Comparison of ENCODE assay signal across 21 cellular contexts in genomic region chr3:171116365-171116764, GRCh38.
DNase-seq lines count a peak whose midpoint lies in the region; ATAC-seq and TF ChIP-seq lines count a peak whose summit lies in the region.
"Had no signal": no experiment of that assay in that cellular context is flagged by ENCODE, and none has a peak within 500 bp of the region (broad histone marks: within the 10 kb centered on the region; RNA-seq: fewer than 3 reads in every experiment).

No MANE protein-coding gene starts in this region.

- H3K27me3 Mint-ChIP-seq in T-cell (no peaks in the 10 kb centered on the region), immature natural killer cell (ENCODE audit: low read depth in 3 of 3) (no peaks in the 10 kb centered on the region)
- H3K27me3 Mint-ChIP-seq in activated naive CD4-positive, alpha-beta T cell treated with anti-CD3 and anti-CD28 coated beads for 36 hours (ENCODE audit: low read depth) = no peaks in the 10 kb centered on the region
- H3K27me3 Mint-ChIP-seq: CD4-positive, alpha-beta memory T cell; stimulated activated naive CD8-positive, alpha-beta T cell treated with anti-CD3 and anti-CD28 coated beads, Interleukin-15, Interleukin-2, amounts not matched to agents 100 ng/mL and 50 ng/mL, for 24 hours had no signal

- intact Hi-C loops in A673 (cut with micrococcal nuclease; ENCODE audit: unreplicated experiment) = no loop called here
- intact Hi-C loops in activated naive CD4-positive, alpha-beta T cell treated with anti-CD3 and anti-CD28 coated beads for 36 hours (cut with micrococcal nuclease) = no loop called here

- H3K9me3 Mint-ChIP-seq in T-cell (peaks cover 0 to 6% (median 0%) of the 10 kb centered on the region in 3 donors), immature natural killer cell (peaks cover 0 to 4% (median 0%) of the 10 kb centered on the region in 6 donors)
- H3K9me3 Mint-ChIP-seq in activated naive CD4-positive, alpha-beta T cell treated with anti-CD3 and anti-CD28 coated beads for 36 hours = peaks cover 4% of the 10 kb centered on the region
- H3K9me3 Mint-ChIP-seq: stimulated activated naive CD8-positive, alpha-beta T cell treated with anti-CD3 and anti-CD28 coated beads, Interleukin-15, Interleukin-2, amounts not matched to agents 100 ng/mL and 50 ng/mL, for 24 hours had no signal

- ATAC-seq in T-cell (replicated peaks in 1 of 4) (no peak), HG03520 (IDR thresholded peaks at IDR 0.05; ENCODE audit: unreplicated experiment) (no peak)
- ATAC-seq: foreskin keratinocyte, left colon had no signal

- H3K4me1 ChIP-seq in A673 (ENCODE audit: insufficient read depth, low read length, poor library complexity, severe bottlenecking) (no peaks in the 10 kb centered on the region), HEK293 (ENCODE audit: control insufficient read depth, insufficient read depth, low read length) (no peaks in the 10 kb centered on the region)
- H3K4me1 ChIP-seq: foreskin keratinocyte, upper lobe of left lung had no signal

- CTCF ChIA-PET in A673 (lab: Charles Lee) = no interaction called here
- CTCF ChIA-PET in HEK293 (lab: Yijun Ruan, JAX) = no interaction called here
- CTCF ChIA-PET in T-cell (lab: Charles Lee) = no interaction called here
- CTCF ChIA-PET in activated naive CD4-positive, alpha-beta T cell treated with anti-CD3 and anti-CD28 coated beads for 36 hours (lab: Charles Lee) = no interaction called here

- DNase-seq in A673 (ENCODE audit: low spot score) = peak; percentile 34
- peak; percentile 7 for DNase-seq in SW480 (ENCODE audit: low spot score)
- peak; percentile 9 for DNase-seq in fibroblast of gingiva (ENCODE audit: low read depth)
- no peak for DNase-seq in T-cell
- DNase-seq in immature natural killer cell = no peak
- no peak for DNase-seq in activated naive CD4-positive, alpha-beta T cell treated with anti-CD3 and anti-CD28 coated beads for 36 hours
- DNase-seq: activated naive CD4-positive, alpha-beta T cell treated with Interleukin-2 at 50 U/mL for 16 hours; activated T-cell treated with anti-CD3 and anti-CD28 coated beads for 4 hours; brain microvascular endothelial cell; CD4-positive, alpha-beta memory T cell; effector CD4-positive, alpha-beta T cell; left colon; NCI-H187; NCI-H510A; right cardiac atrium; upper lobe of left lung had no signal

- no peak overlapping the region for H3K27ac Mint-ChIP-seq in T-cell
- peak overlapping the region in 3 of 6 donors; percentile 20 to 65 (median 33) for H3K27ac Mint-ChIP-seq in immature natural killer cell
- no peak overlapping the region for H3K27ac Mint-ChIP-seq in activated naive CD4-positive, alpha-beta T cell treated with anti-CD3 and anti-CD28 coated beads for 36 hours
- H3K27ac Mint-ChIP-seq: stimulated activated naive CD8-positive, alpha-beta T cell treated with anti-CD3 and anti-CD28 coated beads, Interleukin-15, Interleukin-2, amounts not matched to agents 100 ng/mL and 50 ng/mL, for 24 hours had no signal

- H3K4me3 ChIP-seq in A673 (ENCODE audit: low read depth, low read length, poor library complexity, severe bottlenecking) (no peak overlapping the region), HEK293 (ENCODE audit: low read depth, low read length) (no peak overlapping the region)
- H3K4me3 ChIP-seq: upper lobe of left lung had no signal

- H3K4me1 Mint-ChIP-seq in T-cell (peaks cover 0 to 3% (median 2%) of the 10 kb centered on the region in 3 donors), immature natural killer cell (peaks cover 3 to 12% of the 10 kb centered on the region in 2 donors)
- peaks cover 3% of the 10 kb centered on the region for H3K4me1 Mint-ChIP-seq in activated naive CD4-positive, alpha-beta T cell treated with anti-CD3 and anti-CD28 coated beads for 36 hours (ENCODE audit: low read depth)

- BruUV-seq in A673 (replicated peaks; lab: Mats Ljungman, UMichigan) = no TSS peak

- POLR2A ChIA-PET in A673 (lab: Charles Lee; ENCODE audit: low non-redundant PET) (no interaction called here), HEK293 (lab: Yijun Ruan, JAX) (no interaction called here), T-cell (lab: Charles Lee) (no interaction called here)

- H3K27ac ChIP-seq in A673 (ENCODE audit: low read depth, low read length, poor library complexity, severe bottlenecking) = no peak overlapping the region
- H3K27ac ChIP-seq in HEK293 (ENCODE audit: extremely low read depth, low read depth, low read length) = no peak overlapping the region
- H3K27ac ChIP-seq: brain microvascular endothelial cell, foreskin keratinocyte, neutrophil, upper lobe of left lung had no signal

- no peak overlapping the region for H3K4me3 Mint-ChIP-seq in T-cell
- no peak overlapping the region for H3K4me3 Mint-ChIP-seq in immature natural killer cell
- H3K4me3 Mint-ChIP-seq in activated naive CD4-positive, alpha-beta T cell treated with anti-CD3 and anti-CD28 coated beads for 36 hours = no peak overlapping the region
- H3K4me3 Mint-ChIP-seq: CD4-positive, alpha-beta memory T cell; stimulated activated naive CD8-positive, alpha-beta T cell treated with anti-CD3 and anti-CD28 coated beads, Interleukin-15, Interleukin-2, amounts not matched to agents 100 ng/mL and 50 ng/mL, for 24 hours had no signal

- H3K36me3 Mint-ChIP-seq in T-cell (peaks cover 70% of the 10 kb centered on the region), immature natural killer cell (peaks cover 24 to 56% (median 32%) of the 10 kb centered on the region in 3 donors)
- H3K36me3 Mint-ChIP-seq in activated naive CD4-positive, alpha-beta T cell treated with anti-CD3 and anti-CD28 coated beads for 36 hours (ENCODE audit: low read depth) = peaks cover 41% of the 10 kb centered on the region

- TF ChIP-seq CTCF in A673 (conservative IDR thresholded peaks at IDR 0.05; ENCODE audit: low read depth, low read length) (no peak), HEK293 (tag by site-specific recombination; IDR thresholded peaks at IDR 0.05) (no peak)

- H3K9me3 ChIP-seq in A673 (ENCODE audit: low read depth, low read length, poor library complexity, severe bottlenecking) (no peaks in the 10 kb centered on the region), HEK293 (ENCODE audit: control insufficient read depth, insufficient read depth, low read depth, low read length) (no peaks in the 10 kb centered on the region)
- H3K9me3 ChIP-seq: neutrophil, upper lobe of left lung had no signal

- H3K36me3 ChIP-seq in A673 (ENCODE audit: insufficient read depth, low read length, poor library complexity, severe bottlenecking) = no peaks in the 10 kb centered on the region
- H3K36me3 ChIP-seq in HEK293 (ENCODE audit: control insufficient read depth in 2 of 2, insufficient read depth in 1 of 2, low read length in 2 of 2) = peaks cover 0 to 7% of the 10 kb centered on the region in 2 experiments; a peak in 1 of 3 replicates
- H3K36me3 ChIP-seq: neutrophil had no signal

- H3K27me3 ChIP-seq in A673 (replicated peaks; ENCODE audit: insufficient read depth, low read depth, low read length, poor library complexity) = no peaks in the 10 kb centered on the region
- H3K27me3 ChIP-seq: brain microvascular endothelial cell, foreskin keratinocyte, neutrophil, upper lobe of left lung had no signal

TF ChIP-seq in HEK293, 187 proteins besides CTCF, POLR2A, EP300 and RAD21:
- TF ChIP-seq ZFP3 (tag by site-specific recombination; IDR thresholded peaks at IDR 0.05; ENCODE audit: low read depth) = no peak
- TF ChIP-seq PRDM6 (tag by site-specific recombination; IDR thresholded peaks at IDR 0.05) = peak; percentile 53; the same call in 1 of the 2 replicates
- peak; percentile 39; the same call in 1 of the 2 replicates for TF ChIP-seq ZNF660 (tag by site-specific recombination; IDR thresholded peaks at IDR 0.05)
- 0 out of 2 replicates have a peak, but pooled peaks have one; percentile 25 for TF ChIP-seq ZNF830 (tag by site-specific recombination; IDR thresholded peaks at IDR 0.05; ENCODE audit: low read depth)

Comparison
In these comparisons a context has a peak if more than half of its experiments do, and no peak if none do; other contexts are left out.
1. DNase-seq: peak in A673 (single experiment), SW480 (single experiment) and fibroblast of gingiva (single experiment); none in T-cell (0 of 34), immature natural killer cell (0 of 3) and activated naive CD4-positive, alpha-beta T cell treated with anti-CD3 and anti-CD28 coated beads for 36 hours (single experiment).